8 cellular contexts compared by ENCODE assay signal in the genomic region with DNA sequence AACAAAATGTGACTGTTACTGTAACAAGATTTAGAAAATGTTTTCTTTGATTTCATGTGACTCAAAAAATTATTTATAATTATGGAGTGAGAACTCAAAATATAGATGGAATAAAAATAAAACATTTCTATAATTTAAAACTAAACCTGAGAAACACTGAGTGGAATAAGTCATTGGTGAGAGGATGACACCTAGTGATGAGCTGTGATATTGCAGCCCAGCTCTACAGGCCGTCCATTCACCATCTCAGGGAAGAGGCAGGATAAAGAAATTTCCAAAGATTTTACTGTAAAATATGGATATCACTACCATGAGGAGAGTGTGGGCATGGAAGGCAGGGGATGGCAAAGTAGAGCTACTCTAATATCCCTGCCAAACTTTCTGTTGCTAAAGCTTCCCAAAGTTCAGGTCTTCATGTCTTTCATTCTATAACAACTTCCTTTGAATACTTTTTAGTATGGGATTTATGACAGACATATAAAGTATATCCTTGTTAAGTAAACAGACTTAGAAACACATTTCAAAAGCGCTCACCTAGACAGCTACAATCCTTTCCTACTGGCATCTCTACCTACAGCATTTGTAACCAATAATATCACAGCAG.
DNase-seq lines count a peak whose midpoint lies in the region; ATAC-seq and TF ChIP-seq lines count a peak whose summit lies in the region.

No MANE protein-coding gene starts in this region.

- intact Hi-C loops in upper lobe of right lung (cut with DNase I): no loop called here

- no peak overlapping the region for H3K4me2 ChIP-seq in SU-DHL-6 (ENCODE audit: low read depth, low read length, poor library complexity, severe bottlenecking)

- H3K4me3 ChIP-seq in SU-DHL-6 (ENCODE audit: insufficient read depth, low read length, poor library complexity, severe bottlenecking) (no peak overlapping the region), upper lobe of right lung (no peak overlapping the region)

- no peaks in the 10 kb centered on the region for H3K79me2 ChIP-seq in SU-DHL-6 (ENCODE audit: insufficient read depth, low read length)

- no peaks in the 10 kb centered on the region for H3K27me3 ChIP-seq in SU-DHL-6 (ENCODE audit: low read length)
- H3K27me3 ChIP-seq in upper lobe of right lung: no peaks in the 10 kb centered on the region

- H4K20me1 ChIP-seq in SU-DHL-6 (ENCODE audit: low read depth, low read length): no peaks in the 10 kb centered on the region

- H2AFZ ChIP-seq in SU-DHL-6 (ENCODE audit: low read depth, low read length, severe bottlenecking): no peak overlapping the region

- peak; percentile 75 for TF ChIP-seq CTCF in SU-DHL-6 (IDR thresholded peaks at IDR 0.05; ENCODE audit: insufficient read depth, low read length, poor library complexity, severe bottlenecking)
- TF ChIP-seq CTCF in upper lobe of right lung (IDR thresholded peaks at IDR 0.05): peak; percentile 63

- no peaks in the 10 kb centered on the region for H3K9me2 ChIP-seq in SU-DHL-6 (replicated peaks; ENCODE audit: insufficient read depth, low read length)

- H3K27ac ChIP-seq in SU-DHL-6 (ENCODE audit: low read depth, low read length): no peak overlapping the region
- H3K27ac ChIP-seq in upper lobe of right lung: no peak overlapping the region

- peaks cover 8% of the 10 kb centered on the region for H3K4me1 ChIP-seq in upper lobe of right lung

- H3K9me3 ChIP-seq in SU-DHL-6 (ENCODE audit: insufficient read depth, low read length) (peaks cover 9% of the 10 kb centered on the region; the same call in 1 of the 2 replicates), upper lobe of right lung (peaks cover 13% of the 10 kb centered on the region)

- H3K36me3 ChIP-seq in SU-DHL-6 (ENCODE audit: low read length) (no peaks in the 10 kb centered on the region), upper lobe of right lung (no peaks in the 10 kb centered on the region)

- DNase-seq in stimulated activated CD4-positive, alpha-beta T cell treated with anti-CD3 and anti-CD28 coated beads, Interleukin-15, amount 100 ng/mL, for 24 hours: peak; percentile 18
- no peak for DNase-seq in stimulated activated CD4-positive, alpha-beta T cell treated with anti-CD3 and anti-CD28 coated beads, Interleukin-12 subunit alpha, Interleukin-12 subunit beta, amount 100 ng/mL, for 4 hours
- DNase-seq in glomerular visceral epithelial cell (ENCODE audit: extremely low spot score): peak; percentile 13
- DNase-seq in upper lobe of right lung: no peak
- no peak for DNase-seq in middle frontal gyrus (ENCODE audit: extremely low spot score, low spot score)
- DNase-seq in NCI-H2196 treated with DMSO at 0.1 percent for 48 hours (lab: John Stamatoyannopoulos, UW; ENCODE audit: unreplicated experiment): no peak
- DNase-seq in SK-N-DZ (ENCODE audit: low spot score): no peak

- peak; percentile 54 for ATAC-seq in upper lobe of right lung

- H3F3A ChIP-seq in SU-DHL-6 (ENCODE audit: insufficient read depth): no peaks in the 10 kb centered on the region

- H3K9ac ChIP-seq in SU-DHL-6 (ENCODE audit: low read length): no peak overlapping the region

Comparison
In these comparisons a context has a peak if more than half of its experiments do, and no peak if none do; other contexts are left out.
1. DNase-seq: peak in stimulated activated CD4-positive, alpha-beta T cell treated with anti-CD3 and anti-CD28 coated beads, Interleukin-15, amount 100 ng/mL, for 24 hours (single experiment) and glomerular visceral epithelial cell (single experiment); none in stimulated activated CD4-positive, alpha-beta T cell treated with anti-CD3 and anti-CD28 coated beads, Interleukin-12 subunit alpha, Interleukin-12 subunit beta, amount 100 ng/mL, for 4 hours (single experiment), upper lobe of right lung (single experiment), middle frontal gyrus (single experiment), NCI-H2196 treated with DMSO at 0.1 percent for 48 hours (single experiment) and SK-N-DZ (single experiment).